ENCODE assay signal across 8 cellular contexts in the genomic region with DNA sequence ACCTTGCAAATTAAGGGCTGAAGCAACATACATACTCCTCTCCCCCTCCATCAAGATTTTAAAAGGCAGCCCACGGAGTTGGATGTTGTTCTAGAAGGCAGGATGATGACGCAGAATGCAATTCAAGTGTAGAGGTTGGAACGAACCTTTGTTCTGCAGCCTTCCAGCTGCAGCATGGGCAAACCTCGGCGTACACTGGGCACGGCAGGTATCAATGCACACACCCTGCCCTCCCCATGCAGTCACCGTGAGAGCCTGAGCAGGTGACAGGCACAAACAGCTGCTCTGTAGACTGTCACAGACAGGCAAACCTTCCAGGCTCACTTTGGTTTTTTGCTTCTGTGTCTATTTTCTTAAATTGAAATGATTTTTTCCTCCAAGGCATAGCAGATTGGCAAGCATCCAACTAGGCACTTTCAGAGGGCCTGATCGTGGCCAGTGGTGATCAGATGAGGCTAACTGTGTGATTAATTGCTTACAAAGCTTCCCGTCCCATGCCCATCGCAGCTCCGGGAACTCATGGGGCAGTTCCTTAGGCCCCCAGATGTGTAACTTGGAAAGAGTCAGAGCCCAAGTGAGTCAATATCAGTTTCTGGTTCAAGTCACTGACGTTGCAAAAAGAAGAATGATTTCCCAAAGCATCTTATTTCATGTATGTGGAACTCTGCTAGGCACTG.
DNase-seq lines count a peak whose midpoint lies in the region; ATAC-seq lines count a peak whose summit lies in the region.

No MANE protein-coding gene starts in this region.

- no peaks in the 10 kb centered on the region for H3K27me3 Mint-ChIP-seq in activated CD4-positive, alpha-beta T cell treated with anti-CD3 and anti-CD28 coated beads for 36 hours

- CTCF ChIA-PET in activated CD4-positive, alpha-beta T cell treated with anti-CD3 and anti-CD28 coated beads for 36 hours (lab: Charles Lee): interaction anchor here (0.6 to 1.9 kb wide), 7 partner anchors 11 to 421 kb away, joined by 3 to 7 read pairs (median 4); no protein-coding TSS in a partner anchor

- intact Hi-C loops in activated CD4-positive, alpha-beta T cell treated with anti-CD3 and anti-CD28 coated beads for 36 hours (cut with DNase I, micrococcal nuclease): no loop called here
- intact Hi-C loops in sciatic nerve (cut with DNase I): no loop called here

- no peaks in the 10 kb centered on the region for H3K4me1 Mint-ChIP-seq in activated CD4-positive, alpha-beta T cell treated with anti-CD3 and anti-CD28 coated beads for 36 hours

- DNase-seq in activated CD4-positive, alpha-beta T cell treated with anti-CD3 and anti-CD28 coated beads for 36 hours: no peak
- DNase-seq in activated CD4-positive, alpha-beta T cell treated with anti-CD3 and anti-CD28 coated beads, Interleukin-2, amount 50 U/mL, for 4 hours: no peak
- DNase-seq in RKO (ENCODE audit: low spot score): peak; percentile 30
- DNase-seq in effector CD8-positive, alpha-beta T cell (lab: John Stamatoyannopoulos, UW): peak; percentile 21
- DNase-seq in sciatic nerve (ENCODE audit: low spot score): no peak
- no peak for DNase-seq in NOMO-1 (lab: John Stamatoyannopoulos, UW; ENCODE audit: unreplicated experiment in 2 of 2)

- ATAC-seq in activated CD4-positive, alpha-beta T cell treated with anti-CD3 and anti-CD28 coated beads for 36 hours: peak; percentile 17
- peak; percentile 29 for ATAC-seq in sciatic nerve
- no peak for ATAC-seq in GM21723 (IDR thresholded peaks at IDR 0.05; ENCODE audit: unreplicated experiment)
- no peak for ATAC-seq in GM18517 (IDR thresholded peaks at IDR 0.05; ENCODE audit: unreplicated experiment)

- H3K27ac Mint-ChIP-seq in activated CD4-positive, alpha-beta T cell treated with anti-CD3 and anti-CD28 coated beads for 36 hours: peak overlapping the region; percentile 96

- peak overlapping the region; percentile 18 for H3K4me3 Mint-ChIP-seq in activated CD4-positive, alpha-beta T cell treated with anti-CD3 and anti-CD28 coated beads for 36 hours

- peaks cover 11% of the 10 kb centered on the region for H3K36me3 Mint-ChIP-seq in activated CD4-positive, alpha-beta T cell treated with anti-CD3 and anti-CD28 coated beads for 36 hours (ENCODE audit: low read depth)

- H3K9me3 Mint-ChIP-seq in activated CD4-positive, alpha-beta T cell treated with anti-CD3 and anti-CD28 coated beads for 36 hours (ENCODE audit: low read depth): no peaks in the 10 kb centered on the region

- POLR2A ChIA-PET in activated CD4-positive, alpha-beta T cell treated with anti-CD3 and anti-CD28 coated beads for 36 hours (lab: Charles Lee): interaction anchor here (0.6 kb wide), 1 partner anchor 73 kb away, joined by 6 read pairs; no protein-coding TSS in a partner anchor

Comparison
In these comparisons a context has a peak if more than half of its experiments do, and no peak if none do; other contexts are left out.
1. ATAC-seq: peak in activated CD4-positive, alpha-beta T cell treated with anti-CD3 and anti-CD28 coated beads for 36 hours (single experiment) and sciatic nerve (single experiment); none in GM21723 (single experiment) and GM18517 (single experiment).
2. DNase-seq: peak in RKO (single experiment) and effector CD8-positive, alpha-beta T cell (single experiment); none in activated CD4-positive, alpha-beta T cell treated with anti-CD3 and anti-CD28 coated beads for 36 hours (single experiment), activated CD4-positive, alpha-beta T cell treated with anti-CD3 and anti-CD28 coated beads, Interleukin-2, amount 50 U/mL, for 4 hours (0 of 2), sciatic nerve (single experiment) and NOMO-1 (0 of 2).